ENCODE assay signal across 4 cellular contexts in genomic region chr11:83346706-83347105, GRCh38.
DNase-seq lines count a peak whose midpoint lies in the region; TF ChIP-seq lines count a peak whose summit lies in the region.
"Not testable (repeated sequence)": the region's sequence is repeated elsewhere in the genome, so short reads cannot be mapped to it uniquely, and the experiment has no call there.

No MANE protein-coding gene starts in this region.

- peaks cover 36% of the 10 kb centered on the region for H3K4me1 ChIP-seq in OCI-LY3 (ENCODE audit: low read length)
- not testable (repeated sequence) for H3K4me1 ChIP-seq in endodermal cell (ENCODE audit: control insufficient read depth, insufficient read depth, low read length)

- not testable (repeated sequence) for TF ChIP-seq CTCF in OCI-LY3 (IDR thresholded peaks at IDR 0.05; ENCODE audit: low read depth, low read length); endodermal cell (conservative IDR thresholded peaks at IDR 0.05)

- not testable (repeated sequence) for H3K79me2 ChIP-seq in OCI-LY3 (ENCODE audit: low read length)

- peak overlapping the region; percentile 74; the same call in 1 of the 2 replicates for H2AFZ ChIP-seq in OCI-LY3 (ENCODE audit: low read depth, low read length)

- not testable (repeated sequence) for H3K9me3 ChIP-seq in OCI-LY3 (ENCODE audit: insufficient read depth, low read length)
- peaks cover 69% of the 10 kb centered on the region for H3K9me3 ChIP-seq in endodermal cell (ENCODE audit: control insufficient read depth, low read length)

- peak overlapping the region; percentile 22; the same call in 1 of the 2 replicates for H3K9ac ChIP-seq in OCI-LY3 (ENCODE audit: low read length)
- not testable (repeated sequence) for H3K9ac ChIP-seq in endodermal cell (ENCODE audit: extremely low read depth, low read length, poor library complexity, severe bottlenecking)

- DNase-seq in ELF-1 (ENCODE audit: low read depth, low spot score) (peak; percentile 59), left kidney (ENCODE audit: low read depth, low spot score) (peak; percentile 3)
- not testable (repeated sequence) for DNase-seq in endodermal cell

- H3K4me3 Mint-ChIP-seq in endodermal cell: not testable (repeated sequence)

- peak overlapping the region; percentile 35 for H3K4me3 ChIP-seq in OCI-LY3 (ENCODE audit: low read length)
- H3K4me3 ChIP-seq in endodermal cell (ENCODE audit: low read length): peak overlapping the region; percentile 29

- peaks cover 41% of the 10 kb centered on the region for H3K36me3 Mint-ChIP-seq in endodermal cell (ENCODE audit: low read depth)

- peaks cover 20% of the 10 kb centered on the region for H3K4me1 Mint-ChIP-seq in endodermal cell

- not testable (repeated sequence) for H3K27me3 Mint-ChIP-seq in endodermal cell (ENCODE audit: insufficient read depth)

- H3K27ac ChIP-seq in OCI-LY3 (ENCODE audit: low read length): peak overlapping the region; percentile 73
- not testable (repeated sequence) for H3K27ac ChIP-seq in endodermal cell (ENCODE audit: low read depth, low read length)

- H3K27ac Mint-ChIP-seq in endodermal cell: not testable (repeated sequence)

- H3K27me3 ChIP-seq in OCI-LY3 (ENCODE audit: low read depth, low read length); endodermal cell (ENCODE audit: control insufficient read depth, insufficient read depth, low read length, poor library complexity, severe bottlenecking): not testable (repeated sequence)

- H4K20me1 ChIP-seq in OCI-LY3 (ENCODE audit: insufficient read depth, low read length): not testable (repeated sequence)

- H3K4me2 ChIP-seq in OCI-LY3 (ENCODE audit: low read length): peak overlapping the region; percentile 65

- not testable (repeated sequence) for H3K36me3 ChIP-seq in OCI-LY3 (replicated peaks; ENCODE audit: low read depth, low read length); endodermal cell (ENCODE audit: control insufficient read depth, insufficient read depth, low read length)

- H3K9me3 Mint-ChIP-seq in endodermal cell: peaks cover 68% of the 10 kb centered on the region

- 70 to 93% methylated on average over 8 to 12 of the region's 12 CpGs for WGBS in endodermal cell (ENCODE audit: insufficient coverage in 1 of 2, insufficient read length in 1 of 2), 2 experiments
